ENCODE assay signal across 21 cellular contexts in the genomic region with DNA sequence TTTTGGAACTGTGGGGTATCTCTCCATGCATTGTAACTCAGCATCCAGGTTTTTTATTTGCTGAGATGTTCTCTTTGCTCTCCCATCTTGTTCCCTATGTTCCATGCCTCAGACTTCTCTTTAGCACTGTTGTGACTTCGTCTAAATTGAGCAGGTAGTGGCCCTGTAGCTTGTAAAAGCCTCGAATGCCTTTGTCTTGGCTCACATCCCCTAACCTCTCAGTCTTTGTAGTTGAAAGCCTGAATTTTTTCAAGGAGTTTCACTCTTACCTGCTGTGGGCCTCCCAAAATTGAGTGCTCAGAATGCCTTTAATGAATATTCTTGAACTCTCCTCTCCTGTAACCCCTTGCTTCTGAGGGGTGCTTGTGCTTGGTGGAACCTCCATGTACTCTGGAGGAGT.
A peak's percentile ranks its signal among the peaks of the same experiment; 100 is the strongest.
DNase-seq lines count a peak whose midpoint lies in the region; ATAC-seq, FAIRE-seq and TF ChIP-seq lines count a peak whose summit lies in the region.
"Had no signal": no experiment of that assay in that cellular context is flagged by ENCODE, and none has a peak within 500 bp of the region (broad histone marks: within the 10 kb centered on the region; RNA-seq: fewer than 3 reads in every experiment).

No MANE protein-coding gene starts in this region.

- no peak overlapping the region for H2AK5ac ChIP-seq in neuronal stem cell (ENCODE audit: low read depth, low read length)

- peak; percentile 10 for DNase-seq in GM23338 (ENCODE audit: low spot score)
- no peak for DNase-seq in astrocyte (ENCODE audit: low read depth)
- peak; percentile 10 for DNase-seq in iPS-NIHi7 (ENCODE audit: extremely low spot score)
- no peak for DNase-seq in neuronal stem cell (ENCODE audit: low spot score)
- no peak for DNase-seq in NCI-H187 treated with DMSO at 0.1 percent for 48 hours (lab: John Stamatoyannopoulos, UW)
- no peak for DNase-seq in putamen (ENCODE audit: low spot score)
- DNase-seq: AML-193; Caco-2; CD4-positive, alpha-beta T cell; GM23248; H9; IMR-90 had no signal

- H3K4me3 ChIP-seq in GM23338, result no peak overlapping the region
- H3K4me3 ChIP-seq in astrocyte (ENCODE audit: insufficient read depth, low read depth, low read length), result no peak overlapping the region
- H3K4me3 ChIP-seq in neuronal stem cell (ENCODE audit: low read length in 2 of 2), result no peak overlapping the region
- H3K4me3 ChIP-seq: A549, GM23248 had no signal

- H3K14ac ChIP-seq in neuronal stem cell (ENCODE audit: low read length), result no peak overlapping the region

- H3K9me3 ChIP-seq in astrocyte (ENCODE audit: insufficient read depth, low read depth, low read length) (no peaks in the 10 kb centered on the region), neuronal stem cell (replicated peaks in 1 of 2; ENCODE audit: control insufficient read depth in 2 of 2, insufficient read depth in 1 of 2, low read depth in 1 of 2, low read length in 2 of 2) (no peaks in the 10 kb centered on the region)
- H3K9me3 ChIP-seq: A549, Caco-2 had no signal

- H3K79me1 ChIP-seq in neuronal stem cell (ENCODE audit: low read depth, low read length), result no peaks in the 10 kb centered on the region

- no peak overlapping the region for H3K4ac ChIP-seq in neuronal stem cell (ENCODE audit: low read length)

- peak; percentile 34; the same call in 2 of the 3 replicates for ATAC-seq in GM23338
- ATAC-seq in HG02840 (IDR thresholded peaks at IDR 0.05; ENCODE audit: low FRiP score, unreplicated experiment), result no peak
- ATAC-seq: A549 had no signal

- no peak overlapping the region for H3K23ac ChIP-seq in neuronal stem cell (ENCODE audit: low read depth, low read length, poor library complexity)

- H3K9ac ChIP-seq in astrocyte (ENCODE audit: low read length) (no peak overlapping the region), neuronal stem cell (ENCODE audit: low read depth, low read length, poor library complexity) (no peak overlapping the region)
- H3K9ac ChIP-seq: GM23248 had no signal

- H3K4me3 Mint-ChIP-seq in GM23338, result no peak overlapping the region
- no peak overlapping the region for H3K4me3 Mint-ChIP-seq in astrocyte (ENCODE audit: unreplicated experiment)
- H3K4me3 Mint-ChIP-seq: CD4-positive, alpha-beta T cell; H9 had no signal

- H3K4me1 ChIP-seq in GM23338 (ENCODE audit: insufficient read depth) (no peaks in the 10 kb centered on the region), astrocyte (ENCODE audit: insufficient read depth, low read length) (no peaks in the 10 kb centered on the region), neuronal stem cell (ENCODE audit: control insufficient read depth in 2 of 2, insufficient read depth in 1 of 2, low read depth in 1 of 2, low read length in 2 of 2) (no peaks in the 10 kb centered on the region)
- H3K4me1 ChIP-seq: A549, Caco-2 had no signal

- H3K27ac Mint-ChIP-seq in GM23338 (no peak overlapping the region), astrocyte (ENCODE audit: unreplicated experiment) (peak overlapping the region; percentile 68)
- H3K27ac Mint-ChIP-seq: CD4-positive, alpha-beta T cell; H9 had no signal

- no peak for FAIRE-seq in astrocyte (lab: Jason Lieb, UNC)
- FAIRE-seq: A549, D721Med, G401.6, GM12891, GM19239 had no signal

- no peak overlapping the region for H2BK12ac ChIP-seq in neuronal stem cell (ENCODE audit: low read length)

- H4K20me1 ChIP-seq in GM23338 (replicated peaks; ENCODE audit: insufficient read depth), result no peaks in the 10 kb centered on the region
- no peaks in the 10 kb centered on the region for H4K20me1 ChIP-seq in astrocyte (ENCODE audit: insufficient read depth, low read length)

- H2BK120ac ChIP-seq in neuronal stem cell (ENCODE audit: low read depth, low read length), result no peak overlapping the region

- WGBS in neuronal stem cell (ENCODE audit: extremely low coverage in 2 of 2, insufficient read length in 2 of 2, insufficient replicate concordance in 1 of 2), 2 donors, result no CpG with 5 or more reads among the region's 2 CpGs

- no peaks in the 10 kb centered on the region; the same call in 2 of the 3 replicates for H3K4me1 Mint-ChIP-seq in GM23338
- H3K4me1 Mint-ChIP-seq in astrocyte (ENCODE audit: low read depth, unreplicated experiment), result peaks cover 4% of the 10 kb centered on the region

- H2BK5ac ChIP-seq in neuronal stem cell (ENCODE audit: low read length), result no peak overlapping the region

- no peak for TF ChIP-seq CTCF in GM23338 (conservative IDR thresholded peaks at IDR 0.05; ENCODE audit: low read depth in 2 of 2)
- no peak for TF ChIP-seq CTCF in astrocyte (IDR thresholded peaks at IDR 0.05; ENCODE audit: insufficient read depth, low read depth, low read length)

- no peak overlapping the region for H4K91ac ChIP-seq in neuronal stem cell (ENCODE audit: low read depth, low read length, poor library complexity)

- H2AFZ ChIP-seq in GM23338 (peak overlapping the region; percentile 79), astrocyte (ENCODE audit: low read depth, low read length) (no peak overlapping the region), neuronal stem cell (ENCODE audit: low read length) (peak overlapping the region; percentile 43)
- H2AFZ ChIP-seq: GM23248 had no signal

- H3K9me3 Mint-ChIP-seq in GM23338 (no peaks in the 10 kb centered on the region), astrocyte (ENCODE audit: unreplicated experiment) (peaks cover 2% of the 10 kb centered on the region)
- H3K9me3 Mint-ChIP-seq: H9 had no signal

- H3K27ac ChIP-seq in GM23338 (ENCODE audit: low read depth) (no peak overlapping the region), astrocyte (ENCODE audit: low read depth, low read length) (no peak overlapping the region), neuronal stem cell (replicated peaks; ENCODE audit: low read length) (no peak overlapping the region)
- H3K27ac ChIP-seq: 22Rv1, A549, C4-2B, GM23248, HL-60 had no signal

- H3K36me3 Mint-ChIP-seq in GM23338 (ENCODE audit: low read depth) (no peaks in the 10 kb centered on the region), astrocyte (ENCODE audit: low read depth, unreplicated experiment) (no peaks in the 10 kb centered on the region)

- no peaks in the 10 kb centered on the region for H3F3A ChIP-seq in GM23338 (replicated peaks; ENCODE audit: low read depth)

- peaks cover 4% of the 10 kb centered on the region; the same call in 1 of the 2 replicates for H3K9me2 ChIP-seq in GM23338 (ENCODE audit: insufficient read depth)

- H4K8ac ChIP-seq in neuronal stem cell (ENCODE audit: low read depth, low read length), result no peak overlapping the region

- H3K18ac ChIP-seq in neuronal stem cell (ENCODE audit: low read length), result no peak overlapping the region

- H3K36me3 ChIP-seq in GM23338 (ENCODE audit: insufficient read depth), result no peaks in the 10 kb centered on the region
- no peaks in the 10 kb centered on the region for H3K36me3 ChIP-seq in astrocyte (ENCODE audit: insufficient read depth, low read length)
- no peaks in the 10 kb centered on the region for H3K36me3 ChIP-seq in neuronal stem cell (replicated peaks in 1 of 2; ENCODE audit: control insufficient read depth in 2 of 2, insufficient read depth in 2 of 2, low read length in 2 of 2)

- H3K4me2 ChIP-seq in GM23338 (no peak overlapping the region), astrocyte (ENCODE audit: low read length) (no peak overlapping the region), neuronal stem cell (ENCODE audit: insufficient read depth, low read length, poor library complexity, severe bottlenecking) (no peak overlapping the region)
- H3K4me2 ChIP-seq: A549 had no signal

- H2BK15ac ChIP-seq in neuronal stem cell (ENCODE audit: low read length), result no peak overlapping the region

- H3K27me3 Mint-ChIP-seq in GM23338 (ENCODE audit: insufficient read depth, low read depth, poor library complexity) (peaks cover 3% of the 10 kb centered on the region), astrocyte (ENCODE audit: low read depth, unreplicated experiment) (no peaks in the 10 kb centered on the region)
- H3K27me3 Mint-ChIP-seq: CD4-positive, alpha-beta T cell had no signal

- H3K79me2 ChIP-seq in GM23338 (replicated peaks; ENCODE audit: insufficient read depth), result no peaks in the 10 kb centered on the region
- H3K79me2 ChIP-seq in astrocyte (ENCODE audit: insufficient read depth, low read length), result no peaks in the 10 kb centered on the region

- H3K27me3 ChIP-seq in GM23338 (ENCODE audit: insufficient read depth) (no peaks in the 10 kb centered on the region), astrocyte (ENCODE audit: insufficient read depth, low read length) (no peaks in the 10 kb centered on the region), neuronal stem cell (ENCODE audit: control insufficient read depth in 3 of 3, insufficient read depth in 3 of 3, low read depth in 1 of 3, low read length in 3 of 3) (no peaks in the 10 kb centered on the region)

TF ChIP-seq in GM23338, 12 proteins besides CTCF, POLR2A, EP300 and RAD21:
- TF ChIP-seq, protein P1, sequence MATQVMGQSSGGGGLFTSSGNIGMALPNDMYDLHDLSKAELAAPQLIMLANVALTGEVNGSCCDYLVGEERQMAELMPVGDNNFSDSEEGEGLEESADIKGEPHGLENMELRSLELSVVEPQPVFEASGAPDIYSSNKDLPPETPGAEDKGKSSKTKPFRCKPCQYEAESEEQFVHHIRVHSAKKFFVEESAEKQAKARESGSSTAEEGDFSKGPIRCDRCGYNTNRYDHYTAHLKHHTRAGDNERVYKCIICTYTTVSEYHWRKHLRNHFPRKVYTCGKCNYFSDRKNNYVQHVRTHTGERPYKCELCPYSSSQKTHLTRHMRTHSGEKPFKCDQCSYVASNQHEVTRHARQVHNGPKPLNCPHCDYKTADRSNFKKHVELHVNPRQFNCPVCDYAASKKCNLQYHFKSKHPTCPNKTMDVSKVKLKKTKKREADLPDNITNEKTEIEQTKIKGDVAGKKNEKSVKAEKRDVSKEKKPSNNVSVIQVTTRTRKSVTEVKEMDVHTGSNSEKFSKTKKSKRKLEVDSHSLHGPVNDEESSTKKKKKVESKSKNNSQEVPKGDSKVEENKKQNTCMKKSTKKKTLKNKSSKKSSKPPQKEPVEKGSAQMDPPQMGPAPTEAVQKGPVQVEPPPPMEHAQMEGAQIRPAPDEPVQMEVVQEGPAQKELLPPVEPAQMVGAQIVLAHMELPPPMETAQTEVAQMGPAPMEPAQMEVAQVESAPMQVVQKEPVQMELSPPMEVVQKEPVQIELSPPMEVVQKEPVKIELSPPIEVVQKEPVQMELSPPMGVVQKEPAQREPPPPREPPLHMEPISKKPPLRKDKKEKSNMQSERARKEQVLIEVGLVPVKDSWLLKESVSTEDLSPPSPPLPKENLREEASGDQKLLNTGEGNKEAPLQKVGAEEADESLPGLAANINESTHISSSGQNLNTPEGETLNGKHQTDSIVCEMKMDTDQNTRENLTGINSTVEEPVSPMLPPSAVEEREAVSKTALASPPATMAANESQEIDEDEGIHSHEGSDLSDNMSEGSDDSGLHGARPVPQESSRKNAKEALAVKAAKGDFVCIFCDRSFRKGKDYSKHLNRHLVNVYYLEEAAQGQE (IDR thresholded peaks at IDR 0.05; ENCODE audit: unreplicated experiment), result no peak
- no peak for TF ChIP-seq CREB1 (CRISPR knock-in tag; IDR thresholded peaks at IDR 0.05; ENCODE audit: low read depth)
TF ChIP-seq in GM23338: peak in this region for 0.

Comparison
In these comparisons a context has a peak if more than half of its experiments do, and no peak if none do; other contexts are left out.
1. DNase-seq: peak in GM23338 (single experiment) and iPS-NIHi7 (single experiment); none in astrocyte (single experiment), neuronal stem cell (single experiment), NCI-H187 treated with DMSO at 0.1 percent for 48 hours (single experiment) and putamen (single experiment).